ENCODE assay signal across 1 cellular context in genomic region chr12:68804654-68805591, GRCh38.
A peak's percentile ranks its signal among the peaks of the same experiment; 100 is the strongest.
TF ChIP-seq lines count a peak whose summit lies in the region.

No MANE protein-coding gene starts in this region.

TF ChIP-seq in HepG2, 621 proteins besides CTCF, POLR2A, EP300 and RAD21 (continued from another document and continues in another):
- TF ChIP-seq DMTF1 (CRISPR knock-in tag; IDR thresholded peaks at IDR 0.05): no peak
- peak; percentile 63 for TF ChIP-seq ZNF652 (CRISPR knock-in tag; IDR thresholded peaks at IDR 0.05; ENCODE audit: borderline replicate concordance, low read depth)
- no peak for TF ChIP-seq NFE2L1 (CRISPR knock-in tag; IDR thresholded peaks at IDR 0.05; ENCODE audit: borderline replicate concordance)
- TF ChIP-seq KLF13 (CRISPR knock-in tag; IDR thresholded peaks at IDR 0.05): no peak
- no peak for TF ChIP-seq ZNF432 (CRISPR knock-in tag; IDR thresholded peaks at IDR 0.05; ENCODE audit: borderline replicate concordance)
- TF ChIP-seq KDM5B (CRISPR knock-in tag; IDR thresholded peaks at IDR 0.05; ENCODE audit: borderline replicate concordance): peak; percentile 89; the same call in 1 of the 2 replicates
- TF ChIP-seq HMGXB4 (CRISPR knock-in tag; IDR thresholded peaks at IDR 0.05; ENCODE audit: borderline replicate concordance in 1 of 2, low read depth in 1 of 2): peak in 1 of 2 experiments; percentile 88; a peak in 3 of 4 replicates
- TF ChIP-seq RXRA (CRISPR knock-in tag; IDR thresholded peaks at IDR 0.05): peak; percentile 94
- TF ChIP-seq ZBTB26 (CRISPR knock-in tag; IDR thresholded peaks at IDR 0.05; ENCODE audit: borderline replicate concordance): peak; percentile 81; the same call in 1 of the 2 replicates
- no peak for TF ChIP-seq ATM (IDR thresholded peaks at IDR 0.05; ENCODE audit: borderline replicate concordance)
- TF ChIP-seq ZNF883 (CRISPR knock-in tag; IDR thresholded peaks at IDR 0.05; ENCODE audit: not compliant biosample characterization): no peak
- no peak for TF ChIP-seq ZNF597 (CRISPR knock-in tag; IDR thresholded peaks at IDR 0.05)
- no peak for TF ChIP-seq ZHX2 (IDR thresholded peaks at IDR 0.05; ENCODE audit: low read depth)
- no peak for TF ChIP-seq ZHX2 (CRISPR knock-in tag; IDR thresholded peaks at IDR 0.05; ENCODE audit: borderline replicate concordance)
- 0 out of 2 replicates have a peak, but pooled peaks have one; percentile 21 for TF ChIP-seq ZFP90 (CRISPR knock-in tag; IDR thresholded peaks at IDR 0.05; ENCODE audit: borderline replicate concordance)
- TF ChIP-seq ZSCAN30 (CRISPR knock-in tag; IDR thresholded peaks at IDR 0.05): no peak
- no peak for TF ChIP-seq ZNF552 (CRISPR knock-in tag; IDR thresholded peaks at IDR 0.05; ENCODE audit: borderline replicate concordance)
- peak; percentile 84 for TF ChIP-seq GATAD2A (CRISPR knock-in tag; IDR thresholded peaks at IDR 0.05)
- no peak for TF ChIP-seq ZNF629 (CRISPR knock-in tag; conservative IDR thresholded peaks at IDR 0.05)
- TF ChIP-seq TCF7 (IDR thresholded peaks at IDR 0.05; ENCODE audit: low read depth): no peak
- TF ChIP-seq ZNF343 (CRISPR knock-in tag; IDR thresholded peaks at IDR 0.05): peak; percentile 72; the same call in 1 of the 2 replicates
- TF ChIP-seq ZNF292 (CRISPR knock-in tag; IDR thresholded peaks at IDR 0.05; ENCODE audit: borderline replicate concordance, low read depth): peak; percentile 59; the same call in 1 of the 2 replicates
- TF ChIP-seq NR3C1 (CRISPR knock-in tag; IDR thresholded peaks at IDR 0.05): no peak
- TF ChIP-seq SIN3B (IDR thresholded peaks at IDR 0.05; ENCODE audit: low read length): peak; percentile 25; the same call in 1 of the 2 replicates
- TF ChIP-seq BCL3 (CRISPR knock-in tag; IDR thresholded peaks at IDR 0.05): peak; percentile 68; the same call in 1 of the 2 replicates
- TF ChIP-seq ZNF781 (CRISPR knock-in tag; IDR thresholded peaks at IDR 0.05; ENCODE audit: borderline replicate concordance, not compliant biosample characterization): peak; percentile 86
- TF ChIP-seq ZSCAN5A (CRISPR knock-in tag; IDR thresholded peaks at IDR 0.05; ENCODE audit: borderline replicate concordance): no peak
- TF ChIP-seq ZNF251 (CRISPR knock-in tag; IDR thresholded peaks at IDR 0.05): no peak; the same call in 1 of the 2 replicates
- TF ChIP-seq ELF4 (CRISPR knock-in tag; IDR thresholded peaks at IDR 0.05; ENCODE audit: borderline replicate concordance): no peak
- peak; percentile 69; the same call in 1 of the 2 replicates for TF ChIP-seq ZBTB7A (CRISPR knock-in tag; IDR thresholded peaks at IDR 0.05)
- 0 out of 4 replicates have a peak, but pooled peaks of 1 of the 2 experiments have one; percentile 44 for TF ChIP-seq ATF4 (CRISPR knock-in tag; IDR thresholded peaks at IDR 0.05)
- TF ChIP-seq XRCC5 (optimal IDR thresholded peaks at IDR 0.05; ENCODE audit: low read length): peak; percentile 51
- TF ChIP-seq SCMH1 (CRISPR knock-in tag; IDR thresholded peaks at IDR 0.05; ENCODE audit: borderline replicate concordance): no peak
- no peak for TF ChIP-seq HNRNPK (IDR thresholded peaks at IDR 0.05; ENCODE audit: low read depth, low read length, poor library complexity, severe bottlenecking)
- no peak for TF ChIP-seq KLF11 (CRISPR knock-in tag; IDR thresholded peaks at IDR 0.05)
- TF ChIP-seq HHEX (CRISPR knock-in tag; IDR thresholded peaks at IDR 0.05): no peak
- TF ChIP-seq ZFP82 (CRISPR knock-in tag; IDR thresholded peaks at IDR 0.05; ENCODE audit: borderline replicate concordance): no peak
- peak; percentile 72; the same call in 1 of the 2 replicates for TF ChIP-seq TFDP2 (CRISPR knock-in tag; IDR thresholded peaks at IDR 0.05)
- no peak for TF ChIP-seq STAT6 (CRISPR knock-in tag; IDR thresholded peaks at IDR 0.05; ENCODE audit: borderline replicate concordance)
- no peak for TF ChIP-seq ZNF138 (CRISPR knock-in tag; IDR thresholded peaks at IDR 0.05; ENCODE audit: low read depth)
- TF ChIP-seq CHD2 (IDR thresholded peaks at IDR 0.05; ENCODE audit: low read depth, low read length): no peak
- TF ChIP-seq HDAC1 (CRISPR knock-in tag; IDR thresholded peaks at IDR 0.05): peak; percentile 94
